14 cellular contexts compared by ENCODE assay signal in the genomic region with DNA sequence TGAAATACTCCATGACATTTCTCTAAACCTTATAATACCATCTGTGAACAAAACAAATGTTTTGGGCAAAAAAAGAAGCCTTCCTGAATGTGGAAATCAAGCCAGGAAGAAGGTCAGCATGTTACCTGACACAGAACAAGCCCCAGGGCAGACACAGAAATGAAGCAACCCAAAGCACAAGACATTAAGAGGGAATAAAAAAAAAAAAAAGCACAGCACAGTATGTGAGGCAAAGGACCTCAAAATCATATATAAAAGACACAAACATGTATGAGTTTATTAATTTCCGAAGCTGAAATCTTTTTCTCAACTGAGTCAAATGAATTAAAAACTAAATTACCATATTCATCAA.
DNase-seq lines count a peak whose midpoint lies in the region; ATAC-seq, FAIRE-seq and TF ChIP-seq lines count a peak whose summit lies in the region.
"Had no signal": no experiment of that assay in that cellular context is flagged by ENCODE, and none has a peak within 500 bp of the region (broad histone marks: within the 10 kb centered on the region; RNA-seq: fewer than 3 reads in every experiment).

No MANE protein-coding gene starts in this region.

- no peaks in the 10 kb centered on the region for H3K36me3 ChIP-seq in heart left ventricle
- no peaks in the 10 kb centered on the region for H3K36me3 ChIP-seq in keratinocyte (ENCODE audit: control insufficient read depth in 2 of 2, extremely low read depth in 1 of 2, insufficient read depth in 2 of 2, low read length in 2 of 2)
- H3K36me3 ChIP-seq in testis (ENCODE audit: low read depth, missing control alignments), result no peaks in the 10 kb centered on the region
- H3K36me3 ChIP-seq: upper lobe of right lung had no signal

- peak overlapping the region; percentile 60 for H3K4me3 Mint-ChIP-seq in MCF 10A (ENCODE audit: unreplicated experiment)
- H3K4me3 Mint-ChIP-seq: activated B cell treated with CpG ODN at 0.5 μM for 24 hours; activated T-cell treated with anti-CD3 and anti-CD28 coated beads, Interleukin-2, amount 50 U/mL, for 24 hours had no signal

- CTCF ChIA-PET in MCF 10A (lab: Yijun Ruan, JAX), result interaction anchor here (0.6 to 1.8 kb wide), 9 partner anchors 9 to 542 kb away, joined by 3 to 11 read pairs (median 3); a partner anchor contains a TSS

- peak overlapping the region; percentile 92 for H3K4me2 ChIP-seq in keratinocyte (ENCODE audit: control insufficient read depth, extremely low read depth, insufficient read depth, low read depth, low read length)

- TF ChIP-seq POLR2A in heart left ventricle (IDR thresholded peaks at IDR 0.05), result no peak
- TF ChIP-seq POLR2A in testis (IDR thresholded peaks at IDR 0.05), result no peak

- peaks cover 8 to 34% (median 26%) of the 10 kb centered on the region in 12 donors for H3K4me1 ChIP-seq in heart left ventricle
- H3K4me1 ChIP-seq in keratinocyte (ENCODE audit: control insufficient read depth, extremely low read depth, insufficient read depth, low read length), result peaks cover 45% of the 10 kb centered on the region
- H3K4me1 ChIP-seq in testis, result peaks cover 33% of the 10 kb centered on the region

- no peaks in the 10 kb centered on the region for H4K20me1 ChIP-seq in keratinocyte (ENCODE audit: control insufficient read depth, extremely low read depth, insufficient read depth, low read length)

- H3K27ac ChIP-seq in heart left ventricle (peak overlapping the region in 11 of 12 donors; percentile 52 to 89 (median 72)), keratinocyte (ENCODE audit: control insufficient read depth, insufficient read depth, low read length) (peak overlapping the region; percentile 93), testis (peak overlapping the region; percentile 41 to 74)

- no peaks in the 10 kb centered on the region for H3K36me3 Mint-ChIP-seq in MCF 10A (ENCODE audit: insufficient read depth, unreplicated experiment)

- ATAC-seq in heart left ventricle (no peak), Right ventricle myocardium superior (ENCODE audit: poor library complexity) (no peak), omental fat pad (ENCODE audit: low FRiP score) (no peak), GM19328 (IDR thresholded peaks at IDR 0.05; ENCODE audit: unreplicated experiment) (no peak)

- peak overlapping the region; percentile 61 for H3K9ac ChIP-seq in keratinocyte (ENCODE audit: control insufficient read depth, extremely low read depth, insufficient read depth, low read length)

- H2AFZ ChIP-seq in keratinocyte (ENCODE audit: control insufficient read depth, low read length), result peak overlapping the region; percentile 27

- peak overlapping the region; percentile 92 for H3K27ac Mint-ChIP-seq in MCF 10A (ENCODE audit: low read depth, unreplicated experiment)
- H3K27ac Mint-ChIP-seq: activated B cell treated with CpG ODN at 0.5 μM for 24 hours; activated T-cell treated with anti-CD3 and anti-CD28 coated beads, Interleukin-2, amount 50 U/mL, for 24 hours had no signal

- no peaks in the 10 kb centered on the region for H3K9me3 ChIP-seq in heart left ventricle
- H3K9me3 ChIP-seq in keratinocyte (ENCODE audit: control insufficient read depth, low read depth, low read length), result no peaks in the 10 kb centered on the region
- H3K9me3 ChIP-seq in testis, result no peaks in the 10 kb centered on the region
- H3K9me3 ChIP-seq: upper lobe of right lung had no signal

- H3K9me3 Mint-ChIP-seq in MCF 10A (ENCODE audit: unreplicated experiment), result no peaks in the 10 kb centered on the region
- H3K9me3 Mint-ChIP-seq: activated B cell treated with CpG ODN at 0.5 μM for 24 hours; activated T-cell treated with anti-CD3 and anti-CD28 coated beads, Interleukin-2, amount 50 U/mL, for 24 hours had no signal

- BruUV-seq in MCF 10A (replicated peaks; lab: Mats Ljungman, UMichigan), result no TSS peak

- DNase-seq in heart left ventricle (no peak), Right ventricle myocardium superior (no peak), MCF 10A (ENCODE audit: unreplicated experiment) (peak; percentile 92), keratinocyte (ENCODE audit: low read depth, low spot score) (no peak), testis (no peak), omental fat pad (ENCODE audit: low spot score) (no peak), SW 1271 (lab: John Stamatoyannopoulos, UW) (no peak)
- DNase-seq: activated B cell treated with CpG ODN at 0.5 μM for 24 hours; activated T-cell treated with anti-CD3 and anti-CD28 coated beads, Interleukin-2, amount 50 U/mL, for 24 hours; DMS 273 treated with DMSO at 0.1 percent for 48 hours; NCI-H446 treated with DMSO at 0.1 percent for 48 hours; upper lobe of right lung had no signal

- intact Hi-C loops in heart left ventricle (cut with DNase I), result loop anchor here in 3 of 10 donors (2.0 to 10.0 kb wide), 3 partner anchors 39 to 71 kb away; no protein-coding TSS in a partner anchor
- intact Hi-C loops in Right ventricle myocardium superior (cut with DNase I), result no loop called here
- intact Hi-C loops in MCF 10A (cut with micrococcal nuclease), result loop anchor here (2.0 to 5.0 kb wide), 2 partner anchors 27 to 71 kb away; no protein-coding TSS in a partner anchor
- intact Hi-C loops in testis (cut with DNase I; ENCODE audit: low total_unique reads), result no loop called here

- no peaks in the 10 kb centered on the region for H3K27me3 Mint-ChIP-seq in MCF 10A (ENCODE audit: insufficient read depth, unreplicated experiment)
- H3K27me3 Mint-ChIP-seq: activated B cell treated with CpG ODN at 0.5 μM for 24 hours; activated T-cell treated with anti-CD3 and anti-CD28 coated beads, Interleukin-2, amount 50 U/mL, for 24 hours had no signal

- H3K4me1 Mint-ChIP-seq in MCF 10A (ENCODE audit: insufficient read depth, unreplicated experiment), result peaks cover 43% of the 10 kb centered on the region
- H3K4me1 Mint-ChIP-seq: activated B cell treated with CpG ODN at 0.5 μM for 24 hours had no signal

- no peaks in the 10 kb centered on the region for H3K9me1 ChIP-seq in keratinocyte (ENCODE audit: control insufficient read depth, extremely low read depth, insufficient read depth, low read length)

- H3K4me3 ChIP-seq in heart left ventricle (no peak overlapping the region), keratinocyte (ENCODE audit: control insufficient read depth in 2 of 3, extremely low read depth in 1 of 3, insufficient read depth in 2 of 3, low read depth in 1 of 3, low read length in 3 of 3) (peak overlapping the region in 2 of 3 experiments; percentile 44 to 54), testis (no peak overlapping the region)
- H3K4me3 ChIP-seq: upper lobe of right lung had no signal

- no peaks in the 10 kb centered on the region for H3K27me3 ChIP-seq in heart left ventricle
- no peaks in the 10 kb centered on the region for H3K27me3 ChIP-seq in keratinocyte (ENCODE audit: control insufficient read depth, extremely low read depth, insufficient read depth, low read length)
- H3K27me3 ChIP-seq in testis, result no peaks in the 10 kb centered on the region
- H3K27me3 ChIP-seq: upper lobe of right lung had no signal

- POLR2A ChIA-PET in MCF 10A (lab: Yijun Ruan, JAX), result interaction anchor here (0.6 to 4.6 kb wide), 16 partner anchors 8 to 963 kb away, joined by 3 to 53 read pairs (median 4); no protein-coding TSS in a partner anchor

- WGBS in heart left ventricle, 4 donors, result 92 to 98% (median 98%) methylated on average over 1 of the region's 1 CpG
- WGBS in testis, 2 donors, result 85 to 87% methylated on average over 1 of the region's 1 CpG

- no peaks in the 10 kb centered on the region for H3K79me2 ChIP-seq in keratinocyte (ENCODE audit: control insufficient read depth, insufficient read depth, low read length)

- FAIRE-seq in keratinocyte (lab: Jason Lieb, UNC), result no peak
- FAIRE-seq: A204.1 had no signal

- no peak for TF ChIP-seq CTCF in heart left ventricle (IDR thresholded peaks at IDR 0.05)
- no peak for TF ChIP-seq CTCF in MCF 10A (IDR thresholded peaks at IDR 0.05; ENCODE audit: unreplicated experiment)
- TF ChIP-seq CTCF in keratinocyte (optimal IDR thresholded peaks at IDR 0.05 in 1 of 3, IDR thresholded peaks at IDR 0.05 in 1 of 3, conservative IDR thresholded peaks at IDR 0.05 in 1 of 3; ENCODE audit: extremely low read depth in 1 of 3, insufficient read depth in 2 of 3, low read length in 3 of 3), result no peak
- no peak for TF ChIP-seq CTCF in testis (IDR thresholded peaks at IDR 0.05)
- TF ChIP-seq CTCF in omental fat pad (IDR thresholded peaks at IDR 0.05), result no peak

- dilution Hi-C loops in keratinocyte (cut with MboI; ENCODE audit: extremely low pct_ligation_motif_present, low sequenced_read_pairs), result no loop called here

Comparison
In these comparisons a context has a peak if more than half of its experiments do, and no peak if none do; other contexts are left out.
1. H3K4me3 ChIP-seq: peak in keratinocyte (2 of 3); none in heart left ventricle (0 of 12) and testis (0 of 2).
2. Peak in every context shown above with its lines, with median percentiles within 50 percentile points of each other: H3K27ac ChIP-seq.